In genomic region chr3:111727843-111728565, GRCh38 we compare ENCODE assay signal across 23 cellular contexts.
"Had no signal": no experiment of that assay in that cellular context is flagged by ENCODE, and none has a peak within 500 bp of the region (broad histone marks: within the 10 kb centered on the region; RNA-seq: fewer than 3 reads in every experiment).

No MANE protein-coding gene starts in this region.

- H3K4me1 ChIP-seq: gastrocnemius medialis had no signal

- H3K4me3 Mint-ChIP-seq: activated CD8-positive, alpha-beta T cell treated with anti-CD3 and anti-CD28 coated beads, Interleukin-2, amount 10 ng/mL, durations not matched to agents 7 days and 5 days; brain; nephron progenitor cell; stimulated activated naive CD8-positive, alpha-beta T cell treated with anti-CD3 and anti-CD28 coated beads, Interleukin-15, Interleukin-2, amounts not matched to agents 100 ng/mL and 50 ng/mL, for 24 hours had no signal

- H3K27ac ChIP-seq: gastrocnemius medialis, thyroid gland had no signal

- H3K4me3 ChIP-seq: gastrocnemius medialis, spleen, thyroid gland had no signal

- H3K9me3 Mint-ChIP-seq: activated naive CD4-positive, alpha-beta T cell treated with anti-CD3 and anti-CD28 coated beads, Interleukin-2, amount 50 U/mL, for 72 hours; stimulated activated naive CD8-positive, alpha-beta T cell treated with anti-CD3 and anti-CD28 coated beads, Interleukin-15, Interleukin-2, amounts not matched to agents 100 ng/mL and 50 ng/mL, for 24 hours had no signal

- H3K27me3 Mint-ChIP-seq: stimulated activated naive CD8-positive, alpha-beta T cell treated with anti-CD3 and anti-CD28 coated beads, Interleukin-15, Interleukin-2, amounts not matched to agents 100 ng/mL and 50 ng/mL, for 24 hours had no signal

- DNase-seq: activated CD4-positive, alpha-beta T cell treated with anti-CD3 and anti-CD28 coated beads for 1 hour; activated CD4-positive, alpha-beta T cell treated with anti-CD3 and anti-CD28 coated beads, Interleukin-2, amount 50 U/mL, for 1 hour; activated CD8-positive, alpha-beta T cell treated with anti-CD3 and anti-CD28 coated beads, Interleukin-2, amount 10 ng/mL, durations not matched to agents 7 days and 5 days; aorta; central memory CD4-positive, alpha-beta T cell; dermis blood vessel endothelial cell; effector CD8-positive, alpha-beta T cell; gastrocnemius medialis; hippocampal formation; left ventricle myocardium superior; nephron progenitor cell; nucleus accumbens; posterior cingulate gyrus; spleen; stimulated activated CD4-positive, alpha-beta T cell treated with anti-CD3 and anti-CD28 coated beads, Interleukin-4, amount 100 ng/mL, for 1 hour; substantia nigra; T-helper 1 cell; thyroid gland had no signal

- H3K27ac Mint-ChIP-seq: activated CD8-positive, alpha-beta T cell treated with anti-CD3 and anti-CD28 coated beads, Interleukin-2, amount 10 ng/mL, durations not matched to agents 7 days and 5 days; activated naive CD4-positive, alpha-beta T cell treated with anti-CD3 and anti-CD28 coated beads, Interleukin-2, amount 50 U/mL, for 72 hours; brain; nephron progenitor cell; stimulated activated naive CD8-positive, alpha-beta T cell treated with anti-CD3 and anti-CD28 coated beads, Interleukin-15, Interleukin-2, amounts not matched to agents 100 ng/mL and 50 ng/mL, for 24 hours had no signal

- FAIRE-seq: TTC549 had no signal

- H3K36me3 ChIP-seq: gastrocnemius medialis, spleen, thyroid gland had no signal

- H3K27me3 ChIP-seq: gastrocnemius medialis, spleen, thyroid gland had no signal

- H3K9me3 ChIP-seq: gastrocnemius medialis, thyroid gland had no signal

- ATAC-seq: activated CD8-positive, alpha-beta T cell treated with anti-CD3 and anti-CD28 coated beads, Interleukin-2, amount 10 ng/mL, durations not matched to agents 7 days and 5 days; activated naive CD4-positive, alpha-beta T cell treated with anti-CD3 and anti-CD28 coated beads, Interleukin-2, amount 50 U/mL, for 72 hours; esophagus mucosa; gastrocnemius medialis; left ventricle myocardium superior had no signal
